Comparison of ENCODE assay signal across 1 cellular context in genomic region chr10:64112697-64113367, GRCh38.
TF ChIP-seq lines count a peak whose summit lies in the region.

No MANE protein-coding gene starts in this region.

TF ChIP-seq in GM23338, 12 proteins besides CTCF, POLR2A, EP300 and RAD21 (continued from another document):
- TF ChIP-seq REST (IDR thresholded peaks at IDR 0.05; ENCODE audit: unreplicated experiment) (no peak), JUNB (IDR thresholded peaks at IDR 0.05; ENCODE audit: unreplicated experiment) (no peak), CREB1 (CRISPR knock-in tag; IDR thresholded peaks at IDR 0.05; ENCODE audit: low read depth) (no peak), EZH2 (IDR thresholded peaks at IDR 0.05; ENCODE audit: low read depth, unreplicated experiment) (no peak), ETS1 (IDR thresholded peaks at IDR 0.05) (no peak), NANOG (IDR thresholded peaks at IDR 0.05; ENCODE audit: borderline replicate concordance) (no peak), EZH2phosphoT487 (IDR thresholded peaks at IDR 0.05; ENCODE audit: unreplicated experiment) (no peak)
